25 cellular contexts compared by ENCODE assay signal in the genomic region with DNA sequence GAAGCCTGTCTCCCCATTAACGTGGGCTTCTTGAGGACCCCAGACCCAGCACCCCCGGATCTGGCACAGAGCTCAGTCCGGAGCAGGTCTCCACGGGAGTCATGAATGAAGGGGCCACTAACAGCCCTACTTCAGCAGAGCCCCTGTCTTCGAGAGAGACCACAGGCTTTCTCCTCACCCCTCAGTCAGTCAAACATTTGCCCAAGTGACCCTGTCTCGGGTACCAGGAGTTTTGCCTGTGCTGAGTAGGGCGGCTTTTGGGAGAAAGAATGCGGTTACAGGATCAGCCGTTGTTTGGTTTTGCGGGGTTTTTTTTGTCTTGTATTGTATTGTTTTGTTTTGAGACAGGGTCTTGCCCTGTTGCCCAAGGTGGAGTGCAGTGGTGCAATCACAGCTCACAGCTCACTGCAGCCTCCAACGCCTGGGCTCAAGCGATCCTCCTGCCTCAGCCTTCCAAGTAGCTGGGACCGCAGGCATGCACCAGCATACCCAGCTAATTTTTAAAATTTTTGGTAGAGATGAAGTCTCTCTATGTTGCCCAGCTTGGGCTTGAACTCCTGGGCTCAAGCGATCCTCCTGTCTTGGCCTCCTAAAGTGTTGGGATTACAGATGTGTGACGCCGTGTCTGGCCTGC. TPM values are rescaled to one million over a fixed set of nuclear protein-coding genes. Genes with fewer than 3 reads are reported as not detected.
DNase-seq lines count a peak whose midpoint lies in the region; TF ChIP-seq lines count a peak whose summit lies in the region.
"Had no signal": no experiment of that assay in that cellular context is flagged by ENCODE, and none has a peak within 500 bp of the region (broad histone marks: within the 10 kb centered on the region; RNA-seq: fewer than 3 reads in every experiment).

No MANE protein-coding gene starts in this region.

- no peak for DNase-seq in T-helper 2 cell treated with Interferon-gamma antibody and Interleukin-4, amounts not matched to agents 5 μg/mL and 100 μg/mL, for 36 hours (ENCODE audit: low spot score)
- DNase-seq in T-helper 2 cell, result no peak
- DNase-seq in NB4 (ENCODE audit: low read depth), result peak; percentile 35
- DNase-seq in progenitor cell of endocrine pancreas (ENCODE audit: low spot score, unreplicated experiment), result no peak
- DNase-seq in activated naive CD4-positive, alpha-beta T cell treated with anti-CD3 and anti-CD28 coated beads, Interleukin-2, amount 50 U/mL, for 16 hours, result no peak
- DNase-seq in NCI-H146 (lab: John Stamatoyannopoulos, UW), result no peak
- DNase-seq in activated naive CD4-positive, alpha-beta T cell treated with anti-CD3 and anti-CD28 coated beads, Interleukin-2, amount 10 ng/mL, durations not matched to agents 7 days and 5 days, result no peak
- DNase-seq: activated CD4-positive, alpha-beta T cell treated with anti-CD3 and anti-CD28 coated beads for 36 hours; activated T-cell treated with anti-CD3 and anti-CD28 coated beads, Interleukin-2, amount 50 U/mL, for 72 hours; COR-L47; DMS79 treated with DMSO at 0.1 percent for 48 hours; H7; kidney glomerular epithelial cell; NCI-H1417; NCI-H2107; NCI-H446; uterus had no signal

- peaks cover 23% of the 10 kb centered on the region for H3K9me3 Mint-ChIP-seq in T-helper 2 cell treated with Interferon-gamma antibody and Interleukin-4, amounts not matched to agents 5 μg/mL and 100 μg/mL, for 36 hours
- H3K9me3 Mint-ChIP-seq in dendritic cell treated with granulocyte-macrophage colony-stimulating factor and Interleukin-4, amounts not matched to agents 40 ng/mL and 50 ng/mL, for 4 days, result peaks cover 12% of the 10 kb centered on the region
- peaks cover 16% of the 10 kb centered on the region for H3K9me3 Mint-ChIP-seq in progenitor cell of endocrine pancreas (ENCODE audit: low read depth)
- H3K9me3 Mint-ChIP-seq in activated naive CD4-positive, alpha-beta T cell treated with anti-CD3 and anti-CD28 coated beads, Interleukin-2, amount 10 ng/mL, durations not matched to agents 7 days and 5 days, result peaks cover 5% of the 10 kb centered on the region

- no peak overlapping the region for H3K4me3 ChIP-seq in NB4 (ENCODE audit: low read depth, low read length)
- H3K4me3 ChIP-seq: A549, Peyer's patch, psoas muscle, uterus had no signal

- CTCF ChIA-PET in activated naive CD4-positive, alpha-beta T cell treated with anti-CD3 and anti-CD28 coated beads, Interleukin-2, amount 10 ng/mL, durations not matched to agents 7 days and 5 days (lab: Charles Lee), result no interaction called here

- TF ChIP-seq CTCF in NB4 (IDR thresholded peaks at IDR 0.05; ENCODE audit: low read depth, low read length) (no peak), progenitor cell of endocrine pancreas (IDR thresholded peaks at IDR 0.05; ENCODE audit: unreplicated experiment) (no peak)

- intact Hi-C loops in dendritic cell treated with granulocyte-macrophage colony-stimulating factor and Interleukin-4, amounts not matched to agents 40 ng/mL and 50 ng/mL, for 4 days (cut with micrococcal nuclease), result no loop called here

- peaks cover 9% of the 10 kb centered on the region for H3K27me3 Mint-ChIP-seq in T-helper 2 cell treated with Interferon-gamma antibody and Interleukin-4, amounts not matched to agents 5 μg/mL and 100 μg/mL, for 36 hours (ENCODE audit: low read depth)
- H3K27me3 Mint-ChIP-seq in dendritic cell treated with granulocyte-macrophage colony-stimulating factor and Interleukin-4, amounts not matched to agents 40 ng/mL and 50 ng/mL, for 4 days, result no peaks in the 10 kb centered on the region
- peaks cover 22% of the 10 kb centered on the region for H3K27me3 Mint-ChIP-seq in progenitor cell of endocrine pancreas
- peaks cover 18% of the 10 kb centered on the region for H3K27me3 Mint-ChIP-seq in activated naive CD4-positive, alpha-beta T cell treated with anti-CD3 and anti-CD28 coated beads, Interleukin-2, amount 10 ng/mL, durations not matched to agents 7 days and 5 days
- H3K27me3 Mint-ChIP-seq: activated CD4-positive, alpha-beta T cell treated with anti-CD3 and anti-CD28 coated beads for 36 hours; activated naive CD8-positive, alpha-beta T cell had no signal

- no peak for TF ChIP-seq POLR2A in NB4 (IDR thresholded peaks at IDR 0.05; ENCODE audit: extremely low read depth, insufficient read length)

- peaks cover 6% of the 10 kb centered on the region for H3K36me3 Mint-ChIP-seq in T-helper 2 cell treated with Interferon-gamma antibody and Interleukin-4, amounts not matched to agents 5 μg/mL and 100 μg/mL, for 36 hours (ENCODE audit: low read depth)
- peaks cover 54% of the 10 kb centered on the region for H3K36me3 Mint-ChIP-seq in dendritic cell treated with granulocyte-macrophage colony-stimulating factor and Interleukin-4, amounts not matched to agents 40 ng/mL and 50 ng/mL, for 4 days (ENCODE audit: low read depth)
- H3K36me3 Mint-ChIP-seq in progenitor cell of endocrine pancreas (ENCODE audit: insufficient read depth), result peaks cover 3% of the 10 kb centered on the region
- H3K36me3 Mint-ChIP-seq in activated naive CD4-positive, alpha-beta T cell treated with anti-CD3 and anti-CD28 coated beads, Interleukin-2, amount 10 ng/mL, durations not matched to agents 7 days and 5 days, result peaks cover 6% of the 10 kb centered on the region

- peaks cover 17% of the 10 kb centered on the region for H3K4me1 Mint-ChIP-seq in T-helper 2 cell treated with Interferon-gamma antibody and Interleukin-4, amounts not matched to agents 5 μg/mL and 100 μg/mL, for 36 hours (ENCODE audit: low read depth)
- peaks cover 54% of the 10 kb centered on the region for H3K4me1 Mint-ChIP-seq in dendritic cell treated with granulocyte-macrophage colony-stimulating factor and Interleukin-4, amounts not matched to agents 40 ng/mL and 50 ng/mL, for 4 days (ENCODE audit: low read depth)
- H3K4me1 Mint-ChIP-seq in progenitor cell of endocrine pancreas (ENCODE audit: low read depth), result no peaks in the 10 kb centered on the region
- peaks cover 5% of the 10 kb centered on the region for H3K4me1 Mint-ChIP-seq in activated naive CD4-positive, alpha-beta T cell treated with anti-CD3 and anti-CD28 coated beads, Interleukin-2, amount 10 ng/mL, durations not matched to agents 7 days and 5 days

- no peak overlapping the region for H3K4me3 Mint-ChIP-seq in T-helper 2 cell treated with Interferon-gamma antibody and Interleukin-4, amounts not matched to agents 5 μg/mL and 100 μg/mL, for 36 hours
- H3K4me3 Mint-ChIP-seq in dendritic cell treated with granulocyte-macrophage colony-stimulating factor and Interleukin-4, amounts not matched to agents 40 ng/mL and 50 ng/mL, for 4 days, result no peak overlapping the region
- H3K4me3 Mint-ChIP-seq in progenitor cell of endocrine pancreas (ENCODE audit: low read depth), result no peak overlapping the region
- H3K4me3 Mint-ChIP-seq in activated naive CD4-positive, alpha-beta T cell treated with anti-CD3 and anti-CD28 coated beads, Interleukin-2, amount 10 ng/mL, durations not matched to agents 7 days and 5 days, result no peak overlapping the region
- H3K4me3 Mint-ChIP-seq: activated CD4-positive, alpha-beta T cell treated with anti-CD3 and anti-CD28 coated beads for 36 hours; activated naive CD8-positive, alpha-beta T cell; B cell had no signal

- peak overlapping the region; percentile 31 for H3K27ac Mint-ChIP-seq in T-helper 2 cell treated with Interferon-gamma antibody and Interleukin-4, amounts not matched to agents 5 μg/mL and 100 μg/mL, for 36 hours
- H3K27ac Mint-ChIP-seq in dendritic cell treated with granulocyte-macrophage colony-stimulating factor and Interleukin-4, amounts not matched to agents 40 ng/mL and 50 ng/mL, for 4 days, result peak overlapping the region; percentile 25
- H3K27ac Mint-ChIP-seq in progenitor cell of endocrine pancreas, result peak overlapping the region; percentile 16
- no peak overlapping the region for H3K27ac Mint-ChIP-seq in activated naive CD4-positive, alpha-beta T cell treated with anti-CD3 and anti-CD28 coated beads, Interleukin-2, amount 10 ng/mL, durations not matched to agents 7 days and 5 days
- H3K27ac Mint-ChIP-seq: activated CD4-positive, alpha-beta T cell treated with anti-CD3 and anti-CD28 coated beads for 36 hours; activated naive CD8-positive, alpha-beta T cell; activated T-cell treated with anti-CD3 and anti-CD28 coated beads, Interleukin-2, amount 50 U/mL, for 72 hours; B cell had no signal

RNA-seq across cellular contexts. Expression of a gene that starts 16.5 kb away (rescaled TPM):
- 10.3 and 10.7 TPM in 2 replicates for total RNA-seq in progenitor cell of endocrine pancreas

RNA-seq across cellular contexts. Expression of a gene that starts 37.4 kb away (rescaled TPM):
- total RNA-seq in progenitor cell of endocrine pancreas, result 20.3 and 20.6 TPM in 2 replicates

RNA-seq across cellular contexts. Expression of a gene that starts 45.0 kb away (rescaled TPM):
- 1.2 and 1.6 TPM in 2 replicates for total RNA-seq in progenitor cell of endocrine pancreas
- total RNA-seq: activated CD4-positive, alpha-beta T cell treated with anti-CD3 and anti-CD28 coated beads for 36 hours; activated T-cell treated with anti-CD3 and anti-CD28 coated beads, Interleukin-2, amount 50 U/mL, for 72 hours; B cell; cerebellum; H7; psoas muscle; subcutaneous adipose tissue had no signal
